ENCODE assay signal across 6 cellular contexts in the genomic region with DNA sequence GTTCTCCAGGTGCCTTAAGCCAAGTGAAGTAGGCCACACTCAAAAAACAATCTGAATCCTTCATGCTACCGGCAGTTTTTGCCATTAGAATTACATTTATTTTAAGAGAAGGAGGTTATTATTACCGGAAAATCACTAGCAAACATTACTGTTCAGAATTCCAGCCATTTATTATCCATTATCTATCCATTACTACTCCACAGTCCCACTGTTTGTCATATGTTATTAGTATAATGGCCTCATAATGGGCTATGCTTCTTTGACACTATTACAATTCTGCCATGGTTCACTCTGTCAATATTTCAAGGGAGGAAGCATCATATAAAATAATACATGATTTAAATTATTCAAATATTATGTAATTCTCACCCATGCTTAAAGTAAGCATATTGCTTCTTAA.
"Had no signal": no experiment of that assay in that cellular context is flagged by ENCODE, and none has a peak within 500 bp of the region (broad histone marks: within the 10 kb centered on the region; RNA-seq: fewer than 3 reads in every experiment).

No MANE protein-coding gene starts in this region.

- ATAC-seq: HepG2 had no signal

- DNase-seq: GM23248, GOT3, H7, HCEC 1CT had no signal

- H3K27ac ChIP-seq: GM23248, HL-60 had no signal

- H3K4me3 ChIP-seq: GM23248 had no signal
